Comparison of ENCODE assay signal across 11 cellular contexts in genomic region chr2:74201196-74201595, GRCh38. TPM values are rescaled to one million over a fixed set of nuclear protein-coding genes. Genes with fewer than 3 reads are reported as not detected.
DNase-seq lines count a peak whose midpoint lies in the region; ATAC-seq and TF ChIP-seq lines count a peak whose summit lies in the region.
"Had no signal": no experiment of that assay in that cellular context is flagged by ENCODE, and none has a peak within 500 bp of the region (broad histone marks: within the 10 kb centered on the region; RNA-seq: fewer than 3 reads in every experiment).

No MANE protein-coding gene starts in this region.

- ATAC-seq in heart left ventricle (no peak), right cardiac atrium (no peak), HG02588 (IDR thresholded peaks at IDR 0.05; ENCODE audit: unreplicated experiment) (no peak)

- peaks cover 28% of the 10 kb centered on the region for H4K20me1 ChIP-seq in SU-DHL-6 (ENCODE audit: low read depth, low read length)

- peaks cover 39% of the 10 kb centered on the region for H3K4me1 Mint-ChIP-seq in type B pancreatic cell (ENCODE audit: unreplicated experiment)

- intact Hi-C loops in heart left ventricle (cut with DNase I) (no loop called here), right cardiac atrium (cut with DNase I) (no loop called here)

- peaks cover 8% of the 10 kb centered on the region for H3K27me3 Mint-ChIP-seq in type B pancreatic cell
- H3K27me3 Mint-ChIP-seq: CD8-positive, alpha-beta memory T cell had no signal

- H3K9me3 Mint-ChIP-seq in type B pancreatic cell = peaks cover 5% of the 10 kb centered on the region
- H3K9me3 Mint-ChIP-seq: CD8-positive, alpha-beta memory T cell had no signal

- H3K36me3 ChIP-seq in heart left ventricle (peaks cover 0 to 6% (median 0%) of the 10 kb centered on the region in 9 donors), SU-DHL-6 (ENCODE audit: low read length) (peaks cover 12% of the 10 kb centered on the region; the same call in 1 of the 2 replicates)
- H3K36me3 ChIP-seq: colonic mucosa had no signal

- H3K4me1 ChIP-seq in heart left ventricle (peaks cover 0 to 78% (median 32%) of the 10 kb centered on the region in 12 donors), right cardiac atrium (ENCODE audit: control insufficient read depth, insufficient read depth, low read length) (peaks cover under 1% of the 10 kb centered on the region)

- H3K27ac Mint-ChIP-seq in type B pancreatic cell = no peak overlapping the region

- peaks cover 8% of the 10 kb centered on the region for H3K36me3 Mint-ChIP-seq in type B pancreatic cell

- H3K4me3 ChIP-seq in heart left ventricle (peak overlapping the region in 6 of 12 donors; percentile 1 to 93 (median 70)), right cardiac atrium (ENCODE audit: low read length) (no peak overlapping the region), SU-DHL-6 (ENCODE audit: insufficient read depth, low read length, poor library complexity, severe bottlenecking) (no peak overlapping the region), fibroblast of the aortic adventitia (ENCODE audit: low read depth, low read length) (peak overlapping the region; percentile 94)
- H3K4me3 ChIP-seq: colonic mucosa had no signal

- no peak for TF ChIP-seq POLR2A in heart left ventricle (IDR thresholded peaks at IDR 0.05)

- H3K27me3 ChIP-seq in heart left ventricle (no peaks in the 10 kb centered on the region), right cardiac atrium (ENCODE audit: control insufficient read depth, insufficient read depth) (no peaks in the 10 kb centered on the region), SU-DHL-6 (ENCODE audit: low read length) (no peaks in the 10 kb centered on the region)
- H3K27me3 ChIP-seq: colonic mucosa had no signal

- DNase-seq in heart left ventricle = peak in 1 of 5 donors; percentile 35
- DNase-seq in right cardiac atrium = no peak
- DNase-seq in fibroblast of the aortic adventitia (ENCODE audit: low read depth) = no peak
- no peak for DNase-seq in type B pancreatic cell (ENCODE audit: extremely low spot score, unreplicated experiment)
- no peak for DNase-seq in SHP77 treated with DMSO at 0.1 percent for 48 hours (lab: John Stamatoyannopoulos, UW)
- no peak for DNase-seq in AG20443 (ENCODE audit: low spot score)
- DNase-seq: CD8-positive, alpha-beta memory T cell; colonic mucosa; NCI-H1417 treated with DMSO at 0.1 percent for 48 hours had no signal

- TF ChIP-seq CTCF in heart left ventricle (IDR thresholded peaks at IDR 0.05) (no peak), SU-DHL-6 (IDR thresholded peaks at IDR 0.05; ENCODE audit: insufficient read depth, low read length, poor library complexity, severe bottlenecking) (no peak), fibroblast of the aortic adventitia (IDR thresholded peaks at IDR 0.05; ENCODE audit: insufficient read depth, low read length) (no peak), type B pancreatic cell (conservative IDR thresholded peaks at IDR 0.05) (no peak)

- H3F3A ChIP-seq in SU-DHL-6 (ENCODE audit: insufficient read depth) = peaks cover 5% of the 10 kb centered on the region; the same call in 1 of the 2 replicates

- H3K9me2 ChIP-seq in SU-DHL-6 (replicated peaks; ENCODE audit: insufficient read depth, low read length) = no peaks in the 10 kb centered on the region

- peaks cover 76% of the 10 kb centered on the region for H3K79me2 ChIP-seq in SU-DHL-6 (ENCODE audit: insufficient read depth, low read length)

- H3K9me3 ChIP-seq in heart left ventricle = no peaks in the 10 kb centered on the region
- no peaks in the 10 kb centered on the region for H3K9me3 ChIP-seq in right cardiac atrium (ENCODE audit: control insufficient read depth, low read length)
- H3K9me3 ChIP-seq in SU-DHL-6 (ENCODE audit: insufficient read depth, low read length) = no peaks in the 10 kb centered on the region
- H3K9me3 ChIP-seq: colonic mucosa had no signal

- no peak overlapping the region for H2AFZ ChIP-seq in SU-DHL-6 (ENCODE audit: low read depth, low read length, severe bottlenecking)

- peak overlapping the region in 11 of 12 donors; percentile 19 to 99 (median 51) for H3K27ac ChIP-seq in heart left ventricle
- H3K27ac ChIP-seq in right cardiac atrium (ENCODE audit: low read length) = no peak overlapping the region
- no peak overlapping the region for H3K27ac ChIP-seq in SU-DHL-6 (ENCODE audit: low read depth, low read length)
- H3K27ac ChIP-seq: colonic mucosa had no signal

- H3K4me2 ChIP-seq in SU-DHL-6 (ENCODE audit: low read depth, low read length, poor library complexity, severe bottlenecking) = peak overlapping the region; percentile 85

- WGBS in heart left ventricle, 4 donors = 75 to 85% (median 80%) methylated on average over 3 of the region's 3 CpGs
- 80% methylated on average over 3 of the region's 3 CpGs for WGBS in right cardiac atrium

- H3K9ac ChIP-seq in SU-DHL-6 (ENCODE audit: low read length) = 0 out of 2 replicates have a peak overlapping the region, but pooled peaks have one; percentile 95

- H3K4me3 Mint-ChIP-seq in type B pancreatic cell = peak overlapping the region; percentile 68

RNA-seq across cellular contexts. Expression of gene MTHFD2, which starts 2.8 kb away (rescaled TPM):
- 10 to 100 TPM; 13.0 to 40.5 (median 17.5) TPM for total RNA-seq in heart left ventricle
- polyA plus RNA-seq in heart left ventricle = 10 to 100 TPM; 12.9 to 27.6 TPM
- 10 to 100 TPM in 2 of 4 donors, 1 to 10 TPM in 2; 6.7 to 18.0 (median 9.5) TPM for total RNA-seq in right cardiac atrium
- polyA plus RNA-seq in right cardiac atrium = 8.7 TPM
- total RNA-seq in fibroblast of the aortic adventitia (ENCODE audit: low replicate concordance) = 38.7 and 254 TPM in 2 replicates
- 73.5 and 85.9 TPM in 2 replicates for total RNA-seq in type B pancreatic cell (ENCODE audit: low replicate concordance)

RNA-seq across cellular contexts. Expression of gene MOB1A, which starts 22.5 kb away (rescaled TPM):
- 100 to 1,000 TPM in 1 of 9 donors, 10 to 100 TPM in 8; 42.2 to 104 (median 55.4) TPM for total RNA-seq in heart left ventricle
- 10 to 100 TPM; 15.0 to 33.8 TPM for polyA plus RNA-seq in heart left ventricle
- 10 to 100 TPM; 54.6 to 78.3 (median 62.8) TPM for total RNA-seq in right cardiac atrium
- polyA plus RNA-seq in right cardiac atrium = 24.8 TPM
- 159 and 164 TPM in 2 replicates for total RNA-seq in fibroblast of the aortic adventitia (ENCODE audit: low replicate concordance)
- 95.4 and 108 TPM in 2 replicates for total RNA-seq in type B pancreatic cell (ENCODE audit: low replicate concordance)

RNA-seq across cellular contexts. Expression of gene BOLA3, which starts 53.5 kb away (rescaled TPM):
- total RNA-seq in heart left ventricle (100 to 1,000 TPM in 1 of 9 donors, 10 to 100 TPM in 8; 52.2 to 165 (median 65.3) TPM), right cardiac atrium (100 to 1,000 TPM in 2 of 4 donors, 10 to 100 TPM in 2; 75.5 to 111 (median 96.2) TPM), fibroblast of the aortic adventitia (ENCODE audit: low replicate concordance) (10.2 and 49.4 TPM in 2 replicates), type B pancreatic cell (ENCODE audit: low replicate concordance) (35.6 and 54.3 TPM in 2 replicates)
- polyA plus RNA-seq in heart left ventricle (100 to 1,000 TPM in 1 of 2 donors, 10 to 100 TPM in 1; 56.0 to 242 TPM), right cardiac atrium (327 TPM)

Comparison
In these comparisons a context has a peak if more than half of its experiments do, and no peak if none do; other contexts are left out.
1. H3K27ac ChIP-seq: peak in heart left ventricle (11 of 12); none in right cardiac atrium (single experiment) and SU-DHL-6 (single experiment).